12 cellular contexts compared by ENCODE assay signal in the genomic region with DNA sequence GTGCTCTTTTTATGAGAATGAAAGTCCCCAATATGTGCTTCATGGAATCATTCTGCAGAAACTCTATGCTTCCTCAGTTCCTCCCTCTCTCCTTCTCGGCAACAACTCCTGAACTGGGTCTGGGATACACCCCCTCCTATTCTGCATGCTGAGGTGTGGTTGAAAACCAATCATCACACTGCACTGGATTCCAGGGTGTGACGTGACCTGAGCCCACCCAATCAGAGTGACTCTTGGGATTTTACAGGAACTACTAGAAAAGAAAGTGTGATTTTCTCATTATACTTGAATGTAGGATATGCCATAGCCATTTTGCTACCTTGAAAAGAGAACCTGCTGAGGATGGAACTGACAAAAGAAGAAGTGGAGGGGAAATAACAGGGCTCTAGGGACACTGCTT. TPM values are rescaled to one million over a fixed set of nuclear protein-coding genes. Genes with fewer than 3 reads are reported as not detected.
DNase-seq lines count a peak whose midpoint lies in the region; ATAC-seq and TF ChIP-seq lines count a peak whose summit lies in the region.
"Had no signal": no experiment of that assay in that cellular context is flagged by ENCODE, and none has a peak within 500 bp of the region (broad histone marks: within the 10 kb centered on the region; RNA-seq: fewer than 3 reads in every experiment).

No MANE protein-coding gene starts in this region.

- peaks cover 80% of the 10 kb centered on the region for H3K79me2 ChIP-seq in osteoblast (ENCODE audit: insufficient read depth, low read length)

- no peak for ATAC-seq in HG02759 (IDR thresholded peaks at IDR 0.05; ENCODE audit: unreplicated experiment)
- no peak for ATAC-seq in GM21528 (IDR thresholded peaks at IDR 0.05; ENCODE audit: low FRiP score, unreplicated experiment)
- ATAC-seq in activated T-helper 17 cell treated with anti-CD3 and anti-CD28 coated beads, Interleukin-2, amount 50 U/mL, for 72 hours (replicated peaks), result no peak
- ATAC-seq: activated CD8-positive, alpha-beta memory T cell treated with anti-CD3 and anti-CD28 coated beads, Interleukin-2, amount 10 ng/mL, durations not matched to agents 7 days and 5 days; naive thymus-derived CD8-positive, alpha-beta T cell had no signal

- H3K4me3 ChIP-seq in ectodermal cell (ENCODE audit: insufficient read depth, low read depth, low read length), result peak overlapping the region; percentile 5
- no peak overlapping the region for H3K4me3 ChIP-seq in osteoblast (ENCODE audit: insufficient read depth, low read length)

- TF ChIP-seq CTCF in osteoblast (IDR thresholded peaks at IDR 0.05; ENCODE audit: extremely low read depth, low read depth, low read length), result no peak

- H3K27me3 ChIP-seq in ectodermal cell (ENCODE audit: control insufficient read depth, insufficient read depth, low read length, poor library complexity, severe bottlenecking), result no peaks in the 10 kb centered on the region
- H3K27me3 ChIP-seq in osteoblast (ENCODE audit: insufficient read depth, low read length), result no peaks in the 10 kb centered on the region

- H3K36me3 ChIP-seq in ectodermal cell (ENCODE audit: control insufficient read depth, insufficient read depth, low read length) (no peaks in the 10 kb centered on the region), osteoblast (ENCODE audit: insufficient read depth, low read length) (peaks cover 12% of the 10 kb centered on the region)

- H3K27ac ChIP-seq in ectodermal cell (ENCODE audit: insufficient read depth, low read depth, low read length, poor library complexity, severe bottlenecking), result peak overlapping the region; percentile 91
- H3K27ac ChIP-seq in osteoblast (ENCODE audit: low read depth, low read length), result peak overlapping the region; percentile 90

- 26 to 46% methylated on average over 2 of the region's 2 CpGs for WGBS in ectodermal cell, 2 experiments

- H3K4me1 ChIP-seq in ectodermal cell (ENCODE audit: control insufficient read depth, insufficient read depth, low read length) (peaks cover 35% of the 10 kb centered on the region), osteoblast (ENCODE audit: insufficient read depth, low read length) (peaks cover 53% of the 10 kb centered on the region)

- peaks cover 32% of the 10 kb centered on the region for H3K36me3 Mint-ChIP-seq in activated T-helper 17 cell treated with anti-CD3 and anti-CD28 coated beads, Interleukin-2, amount 50 U/mL, for 72 hours (ENCODE audit: low read depth)

- H3K4me3 Mint-ChIP-seq in activated T-helper 17 cell treated with anti-CD3 and anti-CD28 coated beads, Interleukin-2, amount 50 U/mL, for 72 hours, result no peak overlapping the region
- H3K4me3 Mint-ChIP-seq: activated CD8-positive, alpha-beta memory T cell treated with anti-CD3 and anti-CD28 coated beads, Interleukin-2, amount 10 ng/mL, durations not matched to agents 7 days and 5 days; activated naive CD8-positive, alpha-beta T cell treated with anti-CD3 and anti-CD28 coated beads, Interleukin-2, amount 10 ng/mL, durations not matched to agents 7 days and 5 days; naive thymus-derived CD8-positive, alpha-beta T cell had no signal

- no peaks in the 10 kb centered on the region for H3K9me3 ChIP-seq in ectodermal cell (ENCODE audit: control insufficient read depth, low read length)
- H3K9me3 ChIP-seq in osteoblast (ENCODE audit: low read depth, low read length), result no peaks in the 10 kb centered on the region

- H3K27me3 Mint-ChIP-seq in activated T-helper 17 cell treated with anti-CD3 and anti-CD28 coated beads, Interleukin-2, amount 50 U/mL, for 72 hours, result no peaks in the 10 kb centered on the region
- H3K27me3 Mint-ChIP-seq: activated CD8-positive, alpha-beta memory T cell treated with anti-CD3 and anti-CD28 coated beads, Interleukin-2, amount 10 ng/mL, durations not matched to agents 7 days and 5 days; activated naive CD8-positive, alpha-beta T cell treated with anti-CD3 and anti-CD28 coated beads, Interleukin-2, amount 10 ng/mL, durations not matched to agents 7 days and 5 days; naive thymus-derived CD8-positive, alpha-beta T cell had no signal

- H3K4me1 Mint-ChIP-seq in activated T-helper 17 cell treated with anti-CD3 and anti-CD28 coated beads, Interleukin-2, amount 50 U/mL, for 72 hours, result peaks cover 28% of the 10 kb centered on the region

- DNase-seq in DMS 273 (lab: John Stamatoyannopoulos, UW; ENCODE audit: unreplicated experiment) (peak; percentile 57), HEK293T (ENCODE audit: extremely low spot score) (peak; percentile 28), osteoblast (ENCODE audit: insufficient read length, low spot score, missing footprints) (no peak)
- DNase-seq: activated CD8-positive, alpha-beta memory T cell treated with anti-CD3 and anti-CD28 coated beads, Interleukin-2, amount 10 ng/mL, durations not matched to agents 7 days and 5 days; activated naive CD8-positive, alpha-beta T cell treated with anti-CD3 and anti-CD28 coated beads, Interleukin-2, amount 10 ng/mL, durations not matched to agents 7 days and 5 days; kidney glomerular epithelial cell; naive thymus-derived CD8-positive, alpha-beta T cell; NCI-H226 had no signal

- H3K9me3 Mint-ChIP-seq in activated T-helper 17 cell treated with anti-CD3 and anti-CD28 coated beads, Interleukin-2, amount 50 U/mL, for 72 hours, result no peaks in the 10 kb centered on the region
- H3K9me3 Mint-ChIP-seq: activated naive CD8-positive, alpha-beta T cell treated with anti-CD3 and anti-CD28 coated beads, Interleukin-2, amount 10 ng/mL, durations not matched to agents 7 days and 5 days; naive thymus-derived CD8-positive, alpha-beta T cell had no signal

- H3K4me2 ChIP-seq in osteoblast (ENCODE audit: insufficient read depth, low read length), result no peak overlapping the region

- POLR2A ChIA-PET in HEK293T (lab: Yijun Ruan, JAX), result interaction anchor here (1.0 kb wide), 1 partner anchor 37 kb away, joined by 3 read pairs; a partner anchor contains a TSS

- no peak overlapping the region for H3K27ac Mint-ChIP-seq in activated T-helper 17 cell treated with anti-CD3 and anti-CD28 coated beads, Interleukin-2, amount 50 U/mL, for 72 hours
- H3K27ac Mint-ChIP-seq: activated CD8-positive, alpha-beta memory T cell treated with anti-CD3 and anti-CD28 coated beads, Interleukin-2, amount 10 ng/mL, durations not matched to agents 7 days and 5 days; activated naive CD8-positive, alpha-beta T cell treated with anti-CD3 and anti-CD28 coated beads, Interleukin-2, amount 10 ng/mL, durations not matched to agents 7 days and 5 days had no signal

- CTCF ChIA-PET in HEK293T (lab: Yijun Ruan, JAX), result no interaction called here

- H4K20me1 ChIP-seq in osteoblast (ENCODE audit: insufficient read depth, low read length), result peaks cover 39% of the 10 kb centered on the region

- no peak overlapping the region for H2AFZ ChIP-seq in osteoblast (ENCODE audit: low read length)

TF ChIP-seq in HEK293T, 16 proteins besides CTCF, POLR2A, EP300 and RAD21:
- TF ChIP-seq LEF1 (IDR thresholded peaks at IDR 0.05; ENCODE audit: borderline replicate concordance), result no peak
- no peak for TF ChIP-seq FOXA1 (IDR thresholded peaks at IDR 0.05)
- TF ChIP-seq L3MBTL2 (conservative IDR thresholded peaks at IDR 0.05), result no peak
- no peak for TF ChIP-seq TARDBP (IDR thresholded peaks at IDR 0.05)
- TF ChIP-seq ARNT (IDR thresholded peaks at IDR 0.05), result no peak
- no peak for TF ChIP-seq ELF4 (IDR thresholded peaks at IDR 0.05)
- no peak for TF ChIP-seq ZNF384 (IDR thresholded peaks at IDR 0.05)
- TF ChIP-seq BHLHE40 (IDR thresholded peaks at IDR 0.05; ENCODE audit: borderline replicate concordance), result no peak
- TF ChIP-seq SP1 (IDR thresholded peaks at IDR 0.05), result no peak
- no peak for TF ChIP-seq HDGF (IDR thresholded peaks at IDR 0.05; ENCODE audit: borderline replicate concordance)
- TF ChIP-seq FOXK2 (IDR thresholded peaks at IDR 0.05), result no peak
- TF ChIP-seq SUZ12 (IDR thresholded peaks at IDR 0.05), result no peak
- TF ChIP-seq CTBP1 (IDR thresholded peaks at IDR 0.05; ENCODE audit: borderline replicate concordance), result no peak
- TF ChIP-seq FOXM1 (IDR thresholded peaks at IDR 0.05; ENCODE audit: borderline replicate concordance), result no peak
- no peak for TF ChIP-seq NFRKB (IDR thresholded peaks at IDR 0.05)

RNA-seq across cellular contexts. Expression of a gene that starts 36.3 kb away (rescaled TPM):
- 20.3 TPM for polyA plus RNA-seq in ectodermal cell (2013, experiment 1 of 4)
- polyA plus RNA-seq in ectodermal cell (2013, experiment 2 of 4), result 24.5 TPM
- polyA plus RNA-seq in ectodermal cell (2013, experiment 3 of 4), result 17.3 TPM
- 19.2 TPM for polyA plus RNA-seq in ectodermal cell (2013, experiment 4 of 4)
- 52.5 and 53.9 TPM in 2 replicates for total RNA-seq in osteoblast
- total RNA-seq in activated T-helper 17 cell treated with anti-CD3 and anti-CD28 coated beads, Interleukin-2, amount 50 U/mL, for 72 hours, result 10 to 100 TPM; 22.7 to 27.5 TPM
